In genomic region chr7:94375713-94376112, GRCh38 we compare ENCODE assay signal across 10 cellular contexts. TPM values are rescaled to one million over a fixed set of nuclear protein-coding genes. Genes with fewer than 3 reads are reported as not detected.
A peak's percentile ranks its signal among the peaks of the same experiment; 100 is the strongest.
DNase-seq lines count a peak whose midpoint lies in the region; ATAC-seq and TF ChIP-seq lines count a peak whose summit lies in the region.
"Had no signal": no experiment of that assay in that cellular context is flagged by ENCODE, and none has a peak within 500 bp of the region (broad histone marks: within the 10 kb centered on the region; RNA-seq: fewer than 3 reads in every experiment).

No MANE protein-coding gene starts in this region.

- TF ChIP-seq CTCF in AG10803 (conservative IDR thresholded peaks at IDR 0.05; ENCODE audit: low read length): no peak
- TF ChIP-seq CTCF in foreskin fibroblast (IDR thresholded peaks at IDR 0.05; ENCODE audit: low read depth, low read length): no peak

- ATAC-seq in HG03354 (IDR thresholded peaks at IDR 0.05; ENCODE audit: poor library complexity, severe bottlenecking, unreplicated experiment): no peak

- peak overlapping the region; percentile 60 for H3K4me3 ChIP-seq in AG10803 (ENCODE audit: low read length)
- H3K4me3 ChIP-seq in SK-N-MC: peak overlapping the region; percentile 75
- H3K4me3 ChIP-seq in foreskin fibroblast (ENCODE audit: low read depth in 1 of 2, low read length in 2 of 2): peak overlapping the region; percentile 45 to 62

- intact Hi-C loops in activated CD4-positive, alpha-beta memory T cell treated with anti-CD3 and anti-CD28 coated beads for 36 hours (cut with micrococcal nuclease): no loop called here

- no peaks in the 10 kb centered on the region for H3K36me3 ChIP-seq in SK-N-MC (ENCODE audit: insufficient read depth, low read length)

- peak; percentile 99 for DNase-seq in AG10803 (ENCODE audit: low read depth)
- DNase-seq in SK-N-MC (ENCODE audit: low read depth, low spot score): peak; percentile 96
- peak; percentile 94 to 95 for DNase-seq in foreskin fibroblast
- DNase-seq in non-pigmented ciliary epithelial cell (ENCODE audit: low read depth): peak; percentile 97
- DNase-seq in NK-92 treated with Interleukin-12 subunit alpha and Interleukin-12 subunit beta, amount 100 ng/mL, for 24 hours (lab: John Stamatoyannopoulos, UW): no peak
- no peak for DNase-seq in activated CD4-positive, alpha-beta T cell treated with anti-CD3 and anti-CD28 coated beads, Interleukin-2, amount 10 ng/mL, durations not matched to agents 7 days and 5 days
- no peak for DNase-seq in activated CD4-positive, alpha-beta memory T cell treated with anti-CD3 and anti-CD28 coated beads for 36 hours
- DNase-seq: NCI-H748 treated with DMSO at 0.1 percent for 48 hours had no signal

- POLR2A ChIA-PET in activated CD4-positive, alpha-beta T cell treated with anti-CD3 and anti-CD28 coated beads, Interleukin-2, amount 10 ng/mL, durations not matched to agents 7 days and 5 days (lab: Charles Lee): no interaction called here
- POLR2A ChIA-PET in activated CD4-positive, alpha-beta memory T cell treated with anti-CD3 and anti-CD28 coated beads for 36 hours (lab: Charles Lee): interaction anchor here (0.7 kb wide), 1 partner anchor 88 kb away, joined by 3 read pairs; no protein-coding TSS in a partner anchor

- no peaks in the 10 kb centered on the region for H3K4me1 Mint-ChIP-seq in activated CD4-positive, alpha-beta T cell treated with anti-CD3 and anti-CD28 coated beads, Interleukin-2, amount 10 ng/mL, durations not matched to agents 7 days and 5 days
- H3K4me1 Mint-ChIP-seq in activated CD4-positive, alpha-beta memory T cell treated with anti-CD3 and anti-CD28 coated beads for 36 hours (ENCODE audit: low read depth): no peaks in the 10 kb centered on the region

- no peaks in the 10 kb centered on the region for H3K9me3 Mint-ChIP-seq in activated CD4-positive, alpha-beta T cell treated with anti-CD3 and anti-CD28 coated beads, Interleukin-2, amount 10 ng/mL, durations not matched to agents 7 days and 5 days
- no peaks in the 10 kb centered on the region for H3K9me3 Mint-ChIP-seq in activated CD4-positive, alpha-beta memory T cell treated with anti-CD3 and anti-CD28 coated beads for 36 hours
- H3K9me3 Mint-ChIP-seq: activated T-helper 1 cell treated with anti-CD3 and anti-CD28 coated beads, Interleukin-12 subunit alpha, Interleukin-12 subunit beta, Interleukin-2, Interleukin-4 antibody, amounts not matched to agents 30 ng/mL and 10 ng/mL and 1 ng/mL, durations not matched to agents 14 hours and 24 hours and 36 hours had no signal

- no peak overlapping the region for H3K27ac Mint-ChIP-seq in activated CD4-positive, alpha-beta T cell treated with anti-CD3 and anti-CD28 coated beads, Interleukin-2, amount 10 ng/mL, durations not matched to agents 7 days and 5 days
- H3K27ac Mint-ChIP-seq in activated CD4-positive, alpha-beta memory T cell treated with anti-CD3 and anti-CD28 coated beads for 36 hours: no peak overlapping the region
- H3K27ac Mint-ChIP-seq: activated T-helper 1 cell treated with anti-CD3 and anti-CD28 coated beads, Interleukin-12 subunit alpha, Interleukin-12 subunit beta, Interleukin-2, Interleukin-4 antibody, amounts not matched to agents 30 ng/mL and 10 ng/mL and 1 ng/mL, durations not matched to agents 14 hours and 24 hours and 36 hours had no signal

- no peaks in the 10 kb centered on the region for H3K9me3 ChIP-seq in SK-N-MC (ENCODE audit: low read depth, low read length)

- no peaks in the 10 kb centered on the region for H3K36me3 Mint-ChIP-seq in activated CD4-positive, alpha-beta T cell treated with anti-CD3 and anti-CD28 coated beads, Interleukin-2, amount 10 ng/mL, durations not matched to agents 7 days and 5 days (ENCODE audit: low read depth)
- no peaks in the 10 kb centered on the region for H3K36me3 Mint-ChIP-seq in activated CD4-positive, alpha-beta memory T cell treated with anti-CD3 and anti-CD28 coated beads for 36 hours

- H3K4me3 Mint-ChIP-seq in activated CD4-positive, alpha-beta T cell treated with anti-CD3 and anti-CD28 coated beads, Interleukin-2, amount 10 ng/mL, durations not matched to agents 7 days and 5 days: no peak overlapping the region
- H3K4me3 Mint-ChIP-seq in activated CD4-positive, alpha-beta memory T cell treated with anti-CD3 and anti-CD28 coated beads for 36 hours: no peak overlapping the region
- H3K4me3 Mint-ChIP-seq: activated T-helper 1 cell treated with anti-CD3 and anti-CD28 coated beads, Interleukin-12 subunit alpha, Interleukin-12 subunit beta, Interleukin-2, Interleukin-4 antibody, amounts not matched to agents 30 ng/mL and 10 ng/mL and 1 ng/mL, durations not matched to agents 14 hours and 24 hours and 36 hours had no signal

- H3K27ac ChIP-seq in SK-N-MC: peak overlapping the region; percentile 99

- H3K9ac ChIP-seq in SK-N-MC (ENCODE audit: insufficient read length): peak overlapping the region; percentile 75

- CTCF ChIA-PET in activated CD4-positive, alpha-beta T cell treated with anti-CD3 and anti-CD28 coated beads, Interleukin-2, amount 10 ng/mL, durations not matched to agents 7 days and 5 days (lab: Charles Lee): no interaction called here
- CTCF ChIA-PET in activated CD4-positive, alpha-beta memory T cell treated with anti-CD3 and anti-CD28 coated beads for 36 hours (lab: Charles Lee): no interaction called here

- H3K27me3 Mint-ChIP-seq in activated CD4-positive, alpha-beta T cell treated with anti-CD3 and anti-CD28 coated beads, Interleukin-2, amount 10 ng/mL, durations not matched to agents 7 days and 5 days: no peaks in the 10 kb centered on the region
- peaks cover 17% of the 10 kb centered on the region for H3K27me3 Mint-ChIP-seq in activated CD4-positive, alpha-beta memory T cell treated with anti-CD3 and anti-CD28 coated beads for 36 hours

RNA-seq across cellular contexts. Expression of gene COL1A2, which starts 19.0 kb away (rescaled TPM):
- under 1 TPM; 0.06 to 0.15 TPM for total RNA-seq in activated CD4-positive, alpha-beta T cell treated with anti-CD3 and anti-CD28 coated beads, Interleukin-2, amount 10 ng/mL, durations not matched to agents 7 days and 5 days
- not detected for total RNA-seq in activated CD4-positive, alpha-beta memory T cell treated with anti-CD3 and anti-CD28 coated beads for 36 hours

Comparison
In these comparisons a context has a peak if more than half of its experiments do, and no peak if none do; other contexts are left out.
1. DNase-seq: peak in AG10803 (single experiment), SK-N-MC (single experiment), foreskin fibroblast (2 of 2) and non-pigmented ciliary epithelial cell (single experiment); none in NK-92 treated with Interleukin-12 subunit alpha and Interleukin-12 subunit beta, amount 100 ng/mL, for 24 hours (single experiment), activated CD4-positive, alpha-beta T cell treated with anti-CD3 and anti-CD28 coated beads, Interleukin-2, amount 10 ng/mL, durations not matched to agents 7 days and 5 days (single experiment) and activated CD4-positive, alpha-beta memory T cell treated with anti-CD3 and anti-CD28 coated beads for 36 hours (single experiment).
2. Peak in every context shown above with its lines, with median percentiles within 50 percentile points of each other: H3K4me3 ChIP-seq.